In genomic region chr3:69143605-69144004, GRCh38 we compare ENCODE assay signal across 13 cellular contexts. TPM values are rescaled to one million over a fixed set of nuclear protein-coding genes. Genes with fewer than 3 reads are reported as not detected.
DNase-seq lines count a peak whose midpoint lies in the region; ATAC-seq, FAIRE-seq and TF ChIP-seq lines count a peak whose summit lies in the region.
"Had no signal": no experiment of that assay in that cellular context is flagged by ENCODE, and none has a peak within 500 bp of the region (broad histone marks: within the 10 kb centered on the region; RNA-seq: fewer than 3 reads in every experiment).

No MANE protein-coding gene starts in this region.

- H3K27me3 ChIP-seq in RWPE2 (ENCODE audit: insufficient read depth, poor library complexity, severe bottlenecking) (no peaks in the 10 kb centered on the region), lower lobe of right lung (ENCODE audit: low read depth) (no peaks in the 10 kb centered on the region), upper lobe of right lung (no peaks in the 10 kb centered on the region)
- H3K27me3 ChIP-seq: BLaER1 had no signal

- TF ChIP-seq POLR2A in GM12891 (IDR thresholded peaks at IDR 0.05; ENCODE audit: low read depth, low read length) = no peak

- H3K27ac ChIP-seq in RWPE2 (ENCODE audit: poor library complexity, severe bottlenecking) = no peak overlapping the region
- H3K27ac ChIP-seq in lower lobe of right lung = no peak overlapping the region
- H3K27ac ChIP-seq in upper lobe of right lung = no peak overlapping the region
- H3K27ac ChIP-seq: BLaER1 had no signal

- no peaks in the 10 kb centered on the region for H3K36me3 ChIP-seq in RWPE2 (ENCODE audit: low read depth)
- no peaks in the 10 kb centered on the region for H3K36me3 ChIP-seq in lower lobe of right lung
- H3K36me3 ChIP-seq in upper lobe of right lung = no peaks in the 10 kb centered on the region
- H3K36me3 ChIP-seq: BLaER1 had no signal

- H3K9me3 ChIP-seq in RWPE2 (ENCODE audit: severe bottlenecking) (no peaks in the 10 kb centered on the region), lower lobe of right lung (no peaks in the 10 kb centered on the region), upper lobe of right lung (no peaks in the 10 kb centered on the region)
- H3K9me3 ChIP-seq: BLaER1 had no signal

- peaks cover 8% of the 10 kb centered on the region for H3K4me1 ChIP-seq in RWPE2 (ENCODE audit: insufficient read depth, poor library complexity, severe bottlenecking)
- no peaks in the 10 kb centered on the region for H3K4me1 ChIP-seq in lower lobe of right lung
- no peaks in the 10 kb centered on the region for H3K4me1 ChIP-seq in upper lobe of right lung

- in situ Hi-C loops in Caki2 (cut with HindIII; ENCODE audit: low pct_unique_long_range_greater_than_20kb, low sequenced_read_pairs) = no loop called here

- FAIRE-seq in GM12891 (lab: Jason Lieb, UNC) = no peak

- ATAC-seq in RWPE2 (ENCODE audit: low read depth) (peak; percentile 88), lower lobe of right lung (no peak), upper lobe of right lung (no peak)
- ATAC-seq: naive thymus-derived CD4-positive, alpha-beta T cell had no signal

- H3K4me3 ChIP-seq in RWPE2 (ENCODE audit: severe bottlenecking) (no peak overlapping the region), fibroblast of mammary gland (ENCODE audit: control insufficient read depth, low read depth, low read length) (no peak overlapping the region), lower lobe of right lung (no peak overlapping the region), upper lobe of right lung (no peak overlapping the region)
- H3K4me3 ChIP-seq: BLaER1 had no signal

- intact Hi-C loops in lower lobe of right lung (cut with DNase I) = no loop called here
- intact Hi-C loops in upper lobe of right lung (cut with DNase I) = no loop called here

- DNase-seq in Caki2 (ENCODE audit: low read depth) (peak; percentile 9), M059J (ENCODE audit: low read depth) (peak; percentile 26), RWPE2 (ENCODE audit: low spot score) (no peak), fibroblast of mammary gland (ENCODE audit: low read depth) (peak; percentile 22), GM12891 (ENCODE audit: insufficient read length, low spot score) (no peak), lower lobe of right lung (no peak), upper lobe of right lung (no peak), NCI-H187 treated with DMSO at 0.1 percent for 48 hours (lab: John Stamatoyannopoulos, UW) (no peak)
- DNase-seq: activated CD4-positive, alpha-beta T cell treated with anti-CD3 and anti-CD28 coated beads for 1 hour; activated T-cell treated with anti-CD3 and anti-CD28 coated beads, Interleukin-2, amount 50 U/mL, for 72 hours; islet precursor cell; naive thymus-derived CD4-positive, alpha-beta T cell had no signal

- no peak for TF ChIP-seq CTCF in RWPE2 (IDR thresholded peaks at IDR 0.05; ENCODE audit: poor library complexity, severe bottlenecking)
- no peak for TF ChIP-seq CTCF in fibroblast of mammary gland (conservative IDR thresholded peaks at IDR 0.05; ENCODE audit: control insufficient read depth, insufficient read depth, low read depth, low read length)
- TF ChIP-seq CTCF in lower lobe of right lung (IDR thresholded peaks at IDR 0.05) = no peak
- no peak for TF ChIP-seq CTCF in upper lobe of right lung (IDR thresholded peaks at IDR 0.05)

TF ChIP-seq in GM12891, 5 proteins besides CTCF, POLR2A, EP300 and RAD21:
- TF ChIP-seq PAX5 (IDR thresholded peaks at IDR 0.05; ENCODE audit: insufficient read depth, low read length, severe bottlenecking) (no peak), POU2F2 (IDR thresholded peaks at IDR 0.05; ENCODE audit: low read depth, low read length) (no peak), SPI1 (IDR thresholded peaks at IDR 0.05; ENCODE audit: low read depth, low read length) (no peak), TAF1 (IDR thresholded peaks at IDR 0.05; ENCODE audit: low read depth, low read length) (no peak), POLR2AphosphoS5 (IDR thresholded peaks at IDR 0.05; ENCODE audit: low read depth, low read length) (no peak)

RNA-seq across cellular contexts. Expression of gene LMOD3, which starts 21.2 kb away (rescaled TPM):
- not detected in 2 replicates for total RNA-seq in Caki2 (2014; rRNA removed; shearing (Covaris generic); ENCODE audit: low replicate concordance)
- not detected in 2 replicates for total RNA-seq in M059J (2014; rRNA removed; shearing (Covaris generic))
- 0.03 TPM for polyA plus RNA-seq in GM12891 (2012; ENCODE audit: low read depth, missing spikeins)
- total RNA-seq in lower lobe of right lung (0.12 TPM), upper lobe of right lung (0.12 TPM)
- total RNA-seq: activated T-cell treated with anti-CD3 and anti-CD28 coated beads, Interleukin-2, amount 50 U/mL, for 72 hours; naive thymus-derived CD4-positive, alpha-beta T cell had no signal

RNA-seq across cellular contexts. Expression of gene ARL6IP5, which starts 58.9 kb away (rescaled TPM):
- 77.1 and 78.4 TPM in 2 replicates for total RNA-seq in Caki2 (2014; rRNA removed; shearing (Covaris generic); ENCODE audit: low replicate concordance)
- total RNA-seq in M059J (2014; rRNA removed; shearing (Covaris generic)) = 41.4 and 42.4 TPM in 2 replicates
- polyA plus RNA-seq in GM12891 (2012; ENCODE audit: low read depth, missing spikeins) = 59.0 TPM
- total RNA-seq in lower lobe of right lung = 138 TPM
- 132 TPM for total RNA-seq in upper lobe of right lung

Comparison
In these comparisons a context has a peak if more than half of its experiments do, and no peak if none do; other contexts are left out.
1. DNase-seq: peak in Caki2 (single experiment), M059J (single experiment) and fibroblast of mammary gland (single experiment); none in RWPE2 (single experiment), GM12891 (single experiment), lower lobe of right lung (single experiment), upper lobe of right lung (single experiment) and NCI-H187 treated with DMSO at 0.1 percent for 48 hours (single experiment).